ENCODE assay signal across 1 cellular context in the genomic region with DNA sequence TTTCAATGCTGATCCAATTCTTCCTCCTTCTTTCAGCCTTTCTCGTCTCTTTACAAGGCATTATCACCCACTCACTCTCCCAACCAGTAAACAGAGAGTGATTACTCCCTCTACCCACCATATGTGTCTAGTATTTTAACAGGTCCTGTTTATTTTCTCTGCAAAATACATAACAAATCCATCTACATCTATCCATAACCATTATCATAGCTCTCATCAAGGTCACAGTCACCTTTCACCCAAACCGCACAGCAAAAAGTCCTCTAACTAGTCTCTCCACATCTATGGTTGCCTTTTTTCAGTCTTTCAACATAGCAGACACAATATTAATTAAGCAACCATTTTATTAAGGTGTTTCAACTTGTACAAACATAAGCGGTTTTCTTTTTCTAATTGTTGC.
"Had no signal": no experiment of that assay in that cellular context is flagged by ENCODE, and none has a peak within 500 bp of the region (broad histone marks: within the 10 kb centered on the region; RNA-seq: fewer than 3 reads in every experiment).

No MANE protein-coding gene starts in this region.

- ATAC-seq: GM12878 had no signal
